8 cellular contexts compared by ENCODE assay signal in genomic region chr21:34603002-34603709, GRCh38. TPM values are rescaled to one million over a fixed set of nuclear protein-coding genes. Genes with fewer than 3 reads are reported as not detected.
A peak's percentile ranks its signal among the peaks of the same experiment; 100 is the strongest.
DNase-seq lines count a peak whose midpoint lies in the region; ATAC-seq and TF ChIP-seq lines count a peak whose summit lies in the region.

No MANE protein-coding gene starts in this region.

- DNase-seq in Kasumi-1 (lab: John Stamatoyannopoulos, UW) (peak; percentile 53 to 71), Peyer's patch (peak; percentile 57 to 91 (median 90)), fibroblast of the aortic adventitia (ENCODE audit: low read depth) (peak; percentile 75), neural progenitor cell (ENCODE audit: low spot score) (peak; percentile 86), substantia nigra (lab: John Stamatoyannopoulos, UW) (peak in 48 of 49 donors; percentile 27 to 90 (median 78))
- peak; percentile 26 for DNase-seq in activated T-helper 1 cell treated with anti-CD3 and anti-CD28 coated beads, Interleukin-12 subunit alpha, Interleukin-12 subunit beta, Interleukin-2, Interleukin-4 antibody, amounts not matched to agents 30 ng/mL and 10 ng/mL and 1 ng/mL, durations not matched to agents 14 hours and 24 hours and 36 hours (ENCODE audit: low spot score)

- peak; percentile 84 for TF ChIP-seq CTCF in GM12874 (IDR thresholded peaks at IDR 0.05; ENCODE audit: insufficient read depth, low read depth, low read length)
- peak in 4 of 6 experiments; percentile 51 to 89 (median 86) for TF ChIP-seq CTCF in Peyer's patch (IDR thresholded peaks at IDR 0.05)
- TF ChIP-seq CTCF in fibroblast of the aortic adventitia (IDR thresholded peaks at IDR 0.05; ENCODE audit: insufficient read depth, low read length) = peak; percentile 82
- TF ChIP-seq CTCF in neural progenitor cell (IDR thresholded peaks at IDR 0.05) = peak; percentile 76

- peaks cover 16% of the 10 kb centered on the region for H3F3A ChIP-seq in neural progenitor cell (ENCODE audit: low read depth)

- H3K27ac ChIP-seq in Peyer's patch (no peak overlapping the region), neural progenitor cell (no peak overlapping the region), substantia nigra (ENCODE audit: low read depth, low read length, poor library complexity, severe bottlenecking) (peak overlapping the region; percentile 79)

- no peaks in the 10 kb centered on the region for H3K4me1 Mint-ChIP-seq in activated T-helper 1 cell treated with anti-CD3 and anti-CD28 coated beads, Interleukin-12 subunit alpha, Interleukin-12 subunit beta, Interleukin-2, Interleukin-4 antibody, amounts not matched to agents 30 ng/mL and 10 ng/mL and 1 ng/mL, durations not matched to agents 14 hours and 24 hours and 36 hours (ENCODE audit: low read depth)
- H3K4me1 Mint-ChIP-seq in neural progenitor cell = peaks cover 12% of the 10 kb centered on the region

- H2AFZ ChIP-seq in neural progenitor cell (replicated peaks) = no peak overlapping the region

- H3K9me3 Mint-ChIP-seq in activated T-helper 1 cell treated with anti-CD3 and anti-CD28 coated beads, Interleukin-12 subunit alpha, Interleukin-12 subunit beta, Interleukin-2, Interleukin-4 antibody, amounts not matched to agents 30 ng/mL and 10 ng/mL and 1 ng/mL, durations not matched to agents 14 hours and 24 hours and 36 hours = no peaks in the 10 kb centered on the region
- no peaks in the 10 kb centered on the region for H3K9me3 Mint-ChIP-seq in neural progenitor cell

- no peak overlapping the region for H3K9ac ChIP-seq in neural progenitor cell

- no peak overlapping the region for H3K27ac Mint-ChIP-seq in activated T-helper 1 cell treated with anti-CD3 and anti-CD28 coated beads, Interleukin-12 subunit alpha, Interleukin-12 subunit beta, Interleukin-2, Interleukin-4 antibody, amounts not matched to agents 30 ng/mL and 10 ng/mL and 1 ng/mL, durations not matched to agents 14 hours and 24 hours and 36 hours
- no peak overlapping the region for H3K27ac Mint-ChIP-seq in neural progenitor cell

- no peak for ATAC-seq in HG03175 (IDR thresholded peaks at IDR 0.05; ENCODE audit: unreplicated experiment)

- H3K27me3 Mint-ChIP-seq in activated T-helper 1 cell treated with anti-CD3 and anti-CD28 coated beads, Interleukin-12 subunit alpha, Interleukin-12 subunit beta, Interleukin-2, Interleukin-4 antibody, amounts not matched to agents 30 ng/mL and 10 ng/mL and 1 ng/mL, durations not matched to agents 14 hours and 24 hours and 36 hours (ENCODE audit: insufficient read depth) = peaks cover 5% of the 10 kb centered on the region
- H3K27me3 Mint-ChIP-seq in neural progenitor cell (ENCODE audit: insufficient read depth, low read depth) = no peaks in the 10 kb centered on the region

- H3K4me2 ChIP-seq in neural progenitor cell = no peak overlapping the region

- H3K4me1 ChIP-seq in Peyer's patch (peaks cover 0 to 16% (median 0%) of the 10 kb centered on the region in 4 donors), neural progenitor cell (peaks cover 17% of the 10 kb centered on the region)

- no peak overlapping the region for H3K4me3 Mint-ChIP-seq in activated T-helper 1 cell treated with anti-CD3 and anti-CD28 coated beads, Interleukin-12 subunit alpha, Interleukin-12 subunit beta, Interleukin-2, Interleukin-4 antibody, amounts not matched to agents 30 ng/mL and 10 ng/mL and 1 ng/mL, durations not matched to agents 14 hours and 24 hours and 36 hours
- H3K4me3 Mint-ChIP-seq in neural progenitor cell = no peak overlapping the region

- no peaks in the 10 kb centered on the region for H4K20me1 ChIP-seq in neural progenitor cell (ENCODE audit: low read depth)

- H3K36me3 ChIP-seq in Peyer's patch (no peaks in the 10 kb centered on the region), neural progenitor cell (no peaks in the 10 kb centered on the region)

- H3K4me3 ChIP-seq in Peyer's patch (no peak overlapping the region), fibroblast of the aortic adventitia (ENCODE audit: low read depth, low read length) (no peak overlapping the region), neural progenitor cell (no peak overlapping the region)

- H3K27me3 ChIP-seq in Peyer's patch (no peaks in the 10 kb centered on the region), neural progenitor cell (no peaks in the 10 kb centered on the region)

- intact Hi-C loops in activated T-helper 1 cell treated with anti-CD3 and anti-CD28 coated beads, Interleukin-12 subunit alpha, Interleukin-12 subunit beta, Interleukin-2, Interleukin-4 antibody, amounts not matched to agents 30 ng/mL and 10 ng/mL and 1 ng/mL, durations not matched to agents 14 hours and 24 hours and 36 hours (cut with micrococcal nuclease) = loop anchor here (1.0 kb wide), 2 partner anchors 93 to 242 kb away; no protein-coding TSS in a partner anchor

- TF ChIP-seq POLR2A in Peyer's patch (IDR thresholded peaks at IDR 0.05) = no peak

- H3K9me3 ChIP-seq in Peyer's patch = no peaks in the 10 kb centered on the region
- H3K9me3 ChIP-seq in neural progenitor cell (ENCODE audit: low read depth) = no peaks in the 10 kb centered on the region

- no peaks in the 10 kb centered on the region for H3K36me3 Mint-ChIP-seq in activated T-helper 1 cell treated with anti-CD3 and anti-CD28 coated beads, Interleukin-12 subunit alpha, Interleukin-12 subunit beta, Interleukin-2, Interleukin-4 antibody, amounts not matched to agents 30 ng/mL and 10 ng/mL and 1 ng/mL, durations not matched to agents 14 hours and 24 hours and 36 hours (ENCODE audit: low read depth)
- no peaks in the 10 kb centered on the region for H3K36me3 Mint-ChIP-seq in neural progenitor cell

- H3K79me2 ChIP-seq in neural progenitor cell (ENCODE audit: low read depth) = no peaks in the 10 kb centered on the region

RNA-seq across cellular contexts. Expression of gene RCAN1, which starts 11.8 kb away (rescaled TPM):
- total RNA-seq in Peyer's patch = 10 to 100 TPM; 20.5 to 50.3 (median 26.2) TPM
- total RNA-seq in activated T-helper 1 cell treated with anti-CD3 and anti-CD28 coated beads, Interleukin-12 subunit alpha, Interleukin-12 subunit beta, Interleukin-2, Interleukin-4 antibody, amounts not matched to agents 30 ng/mL and 10 ng/mL and 1 ng/mL, durations not matched to agents 14 hours and 24 hours and 36 hours = 10.7 and 11.1 TPM in 2 replicates
- 30.5 and 39.7 TPM in 2 replicates for total RNA-seq in fibroblast of the aortic adventitia (ENCODE audit: low replicate concordance)
- total RNA-seq in neural progenitor cell (ENCODE audit: low replicate concordance) = 6.5 and 6.9 TPM in 2 replicates

Comparison
In these comparisons a context has a peak if more than half of its experiments do, and no peak if none do; other contexts are left out.
1. DNase-seq: peak in every context shown above with its lines; median percentile 90 in Peyer's patch; 86 in neural progenitor cell; 78 in substantia nigra; 75 in fibroblast of the aortic adventitia; 62 in Kasumi-1; 26 in activated T-helper 1 cell treated with anti-CD3 and anti-CD28 coated beads, Interleukin-12 subunit alpha, Interleukin-12 subunit beta, Interleukin-2, Interleukin-4 antibody, amounts not matched to agents 30 ng/mL and 10 ng/mL and 1 ng/mL, durations not matched to agents 14 hours and 24 hours and 36 hours.